In genomic region chr11:48172818-48173609, GRCh38 we compare ENCODE assay signal across 8 cellular contexts. TPM values are rescaled to one million over a fixed set of nuclear protein-coding genes. Genes with fewer than 3 reads are reported as not detected.
DNase-seq lines count a peak whose midpoint lies in the region; FAIRE-seq and TF ChIP-seq lines count a peak whose summit lies in the region.
"Had no signal": no experiment of that assay in that cellular context is flagged by ENCODE, and none has a peak within 500 bp of the region (broad histone marks: within the 10 kb centered on the region; RNA-seq: fewer than 3 reads in every experiment).

No MANE protein-coding gene starts in this region.

- in situ Hi-C loops in mammary epithelial cell (cut with MboI; ENCODE audit: low sequenced_read_pairs in 2 of 2), result no loop called here

- H3K4me3 ChIP-seq in GM12864 (ENCODE audit: low read depth, low read length) (no peak overlapping the region), HEK293 (ENCODE audit: low read depth, low read length) (no peak overlapping the region), mammary epithelial cell (replicated peaks in 1 of 3; ENCODE audit: insufficient read depth in 1 of 3, low read depth in 2 of 3, low read length in 3 of 3) (no peak overlapping the region), keratinocyte (ENCODE audit: control insufficient read depth in 2 of 3, extremely low read depth in 1 of 3, insufficient read depth in 2 of 3, low read depth in 1 of 3, low read length in 3 of 3) (no peak overlapping the region)

- no peak for DNase-seq in GM12864 (ENCODE audit: low read depth)
- DNase-seq in NCI-H146 treated with DMSO at 0.1 percent for 48 hours (lab: John Stamatoyannopoulos, UW; ENCODE audit: unreplicated experiment), result peak; percentile 10
- peak; percentile 32 for DNase-seq in mammary epithelial cell
- no peak for DNase-seq in keratinocyte (ENCODE audit: low read depth, low spot score)
- DNase-seq in stimulated activated CD4-positive, alpha-beta T cell treated with anti-CD3 and anti-CD28 coated beads, Interleukin-2, amount 100 ng/mL, for 24 hours, result peak; percentile 73 to 78

- H3K4me1 ChIP-seq in HEK293 (ENCODE audit: control insufficient read depth, insufficient read depth, low read length) (no peaks in the 10 kb centered on the region), mammary epithelial cell (ENCODE audit: insufficient read depth, low read length) (no peaks in the 10 kb centered on the region), keratinocyte (ENCODE audit: control insufficient read depth, extremely low read depth, insufficient read depth, low read length) (no peaks in the 10 kb centered on the region)

- CTCF ChIA-PET in HEK293 (lab: Yijun Ruan, JAX) (interaction anchor here (0.5 to 1.8 kb wide), 18 partner anchors 8 to 1248 kb away, joined by 3 to 7 read pairs (median 4); no protein-coding TSS in a partner anchor), mammary epithelial cell (lab: Charles Lee; ENCODE audit: low non-redundant PET) (no interaction called here)

- no peaks in the 10 kb centered on the region for H3K9me3 ChIP-seq in HEK293 (ENCODE audit: control insufficient read depth, insufficient read depth, low read depth, low read length)
- peaks cover 3% of the 10 kb centered on the region for H3K9me3 ChIP-seq in mammary epithelial cell (replicated peaks; ENCODE audit: insufficient read depth, low read length)
- no peaks in the 10 kb centered on the region for H3K9me3 ChIP-seq in keratinocyte (ENCODE audit: control insufficient read depth, low read depth, low read length)

- no peak overlapping the region for H3K4me2 ChIP-seq in mammary epithelial cell (ENCODE audit: insufficient read depth, low read depth, low read length)
- no peak overlapping the region for H3K4me2 ChIP-seq in keratinocyte (ENCODE audit: control insufficient read depth, extremely low read depth, insufficient read depth, low read depth, low read length)

- no peaks in the 10 kb centered on the region for H4K20me1 ChIP-seq in mammary epithelial cell (ENCODE audit: insufficient read depth, low read length)
- no peaks in the 10 kb centered on the region for H4K20me1 ChIP-seq in keratinocyte (ENCODE audit: control insufficient read depth, extremely low read depth, insufficient read depth, low read length)

- H3K9ac ChIP-seq in mammary epithelial cell (ENCODE audit: insufficient read depth, low read length) (no peak overlapping the region), keratinocyte (ENCODE audit: control insufficient read depth, extremely low read depth, insufficient read depth, low read length) (no peak overlapping the region)

- H3K27me3 ChIP-seq in mammary epithelial cell (ENCODE audit: insufficient read depth, low read length), result no peaks in the 10 kb centered on the region
- no peaks in the 10 kb centered on the region for H3K27me3 ChIP-seq in keratinocyte (ENCODE audit: control insufficient read depth, extremely low read depth, insufficient read depth, low read length)

- H3K27ac ChIP-seq in HEK293 (ENCODE audit: extremely low read depth, low read depth, low read length) (no peak overlapping the region), VCaP (no peak overlapping the region), mammary epithelial cell (ENCODE audit: insufficient read depth, low read depth, low read length) (no peak overlapping the region), keratinocyte (ENCODE audit: control insufficient read depth, insufficient read depth, low read length) (no peak overlapping the region)

- POLR2A ChIA-PET in HEK293 (lab: Yijun Ruan, JAX), result no interaction called here

- no TSS peak for BruUV-seq in mammary epithelial cell (replicated peaks; lab: Mats Ljungman, UMichigan)

- dilution Hi-C loops in mammary epithelial cell (cut with HindIII; ENCODE audit: low sequenced_read_pairs) (no loop called here), keratinocyte (cut with MboI; ENCODE audit: extremely low pct_ligation_motif_present, low sequenced_read_pairs) (no loop called here)

- H3K36me3 ChIP-seq in HEK293 (ENCODE audit: control insufficient read depth in 2 of 2, insufficient read depth in 1 of 2, low read length in 2 of 2), result no peaks in the 10 kb centered on the region
- H3K36me3 ChIP-seq in mammary epithelial cell (ENCODE audit: insufficient read depth, low read length), result no peaks in the 10 kb centered on the region
- H3K36me3 ChIP-seq in keratinocyte (ENCODE audit: control insufficient read depth in 2 of 2, extremely low read depth in 1 of 2, insufficient read depth in 2 of 2, low read length in 2 of 2), result no peaks in the 10 kb centered on the region

- H2AFZ ChIP-seq in mammary epithelial cell (ENCODE audit: low read depth, low read length) (no peak overlapping the region), keratinocyte (ENCODE audit: control insufficient read depth, low read length) (no peak overlapping the region)

- TF ChIP-seq CTCF in GM12864 (IDR thresholded peaks at IDR 0.05; ENCODE audit: low read depth, low read length, missing control alignments) (peak; percentile 99), HEK293 (tag by site-specific recombination; IDR thresholded peaks at IDR 0.05) (peak; percentile 60), VCaP (conservative IDR thresholded peaks at IDR 0.05) (peak; percentile 99), mammary epithelial cell (conservative IDR thresholded peaks at IDR 0.05 in 1 of 2, IDR thresholded peaks at IDR 0.05 in 1 of 2; ENCODE audit: extremely low read depth in 1 of 2, insufficient read depth in 1 of 2, low read depth in 1 of 2, low read length in 2 of 2) (peak; percentile 60 to 88), keratinocyte (optimal IDR thresholded peaks at IDR 0.05 in 1 of 3, IDR thresholded peaks at IDR 0.05 in 1 of 3, conservative IDR thresholded peaks at IDR 0.05 in 1 of 3; ENCODE audit: extremely low read depth in 1 of 3, insufficient read depth in 2 of 3, low read length in 3 of 3) (peak; percentile 86 to 99 (median 91))

- intact Hi-C loops in mammary epithelial cell (cut with micrococcal nuclease), result no loop called here

- 52% methylated on average over 11 of the region's 14 CpGs for WGBS in mammary epithelial cell (ENCODE audit: low coverage, missing lambda C conversion rate)

- H3K79me2 ChIP-seq in mammary epithelial cell (ENCODE audit: insufficient read depth, low read length) (no peaks in the 10 kb centered on the region), keratinocyte (ENCODE audit: control insufficient read depth, insufficient read depth, low read length) (no peaks in the 10 kb centered on the region)

- peak; percentile 48 for FAIRE-seq in keratinocyte (lab: Jason Lieb, UNC)

- H3K9me1 ChIP-seq in keratinocyte (ENCODE audit: control insufficient read depth, extremely low read depth, insufficient read depth, low read length), result no peaks in the 10 kb centered on the region

TF ChIP-seq in HEK293, 187 proteins besides CTCF, POLR2A, EP300 and RAD21 (continues in another document):
- TF ChIP-seq ELK4 (IDR thresholded peaks at IDR 0.05; ENCODE audit: borderline replicate concordance, low read depth, low read length), result no peak
- no peak for TF ChIP-seq PRDM1 (tag by site-specific recombination; IDR thresholded peaks at IDR 0.05)
- TF ChIP-seq HOXA7 (CRISPR knock-in tag; IDR thresholded peaks at IDR 0.05; ENCODE audit: borderline replicate concordance), result no peak
- no peak for TF ChIP-seq ZXDB (tag by site-specific recombination; IDR thresholded peaks at IDR 0.05)
- no peak for TF ChIP-seq ZNF530 (tag by site-specific recombination; IDR thresholded peaks at IDR 0.05; ENCODE audit: low read depth)

RNA-seq across cellular contexts. Expression of gene OR4B1, which starts 43.6 kb away (rescaled TPM):
- not detected for total RNA-seq in mammary epithelial cell
- not detected for polyA plus RNA-seq in mammary epithelial cell
- not detected for polyA minus RNA-seq in mammary epithelial cell
- not detected in 3 replicates for polyA plus RNA-seq in keratinocyte
- not detected for polyA plus RNA-seq in keratinocyte (2011; ENCODE audit: low read depth)
- not detected in 2 replicates for polyA plus RNA-seq in keratinocyte (2011; cell fraction: cytosol; rRNA removed)
- polyA plus RNA-seq in keratinocyte (2011; cell fraction: nucleus; rRNA removed), result not detected in 2 replicates
- polyA plus RNA-seq in keratinocyte (2012; ENCODE audit: low replicate concordance), result not detected in 2 replicates
- not detected in 3 replicates for polyA minus RNA-seq in keratinocyte
- not detected for polyA minus RNA-seq in keratinocyte (2011; cell fraction: cytosol; rRNA and poly(A)+ RNA removed)
- not detected in 2 replicates for polyA minus RNA-seq in keratinocyte (2011; cell fraction: nucleus; rRNA and poly(A)+ RNA removed)
- total RNA-seq: mononuclear cell had no signal

Comparison
In these comparisons a context has a peak if more than half of its experiments do, and no peak if none do; other contexts are left out.
1. DNase-seq: peak in NCI-H146 treated with DMSO at 0.1 percent for 48 hours (single experiment), mammary epithelial cell (single experiment) and stimulated activated CD4-positive, alpha-beta T cell treated with anti-CD3 and anti-CD28 coated beads, Interleukin-2, amount 100 ng/mL, for 24 hours (2 of 2); none in GM12864 (single experiment) and keratinocyte (single experiment).
2. Peak in every context shown above with its lines, with median percentiles within 50 percentile points of each other: CTCF ChIP-seq.